Comparison of ENCODE assay signal across 28 cellular contexts in the genomic region with DNA sequence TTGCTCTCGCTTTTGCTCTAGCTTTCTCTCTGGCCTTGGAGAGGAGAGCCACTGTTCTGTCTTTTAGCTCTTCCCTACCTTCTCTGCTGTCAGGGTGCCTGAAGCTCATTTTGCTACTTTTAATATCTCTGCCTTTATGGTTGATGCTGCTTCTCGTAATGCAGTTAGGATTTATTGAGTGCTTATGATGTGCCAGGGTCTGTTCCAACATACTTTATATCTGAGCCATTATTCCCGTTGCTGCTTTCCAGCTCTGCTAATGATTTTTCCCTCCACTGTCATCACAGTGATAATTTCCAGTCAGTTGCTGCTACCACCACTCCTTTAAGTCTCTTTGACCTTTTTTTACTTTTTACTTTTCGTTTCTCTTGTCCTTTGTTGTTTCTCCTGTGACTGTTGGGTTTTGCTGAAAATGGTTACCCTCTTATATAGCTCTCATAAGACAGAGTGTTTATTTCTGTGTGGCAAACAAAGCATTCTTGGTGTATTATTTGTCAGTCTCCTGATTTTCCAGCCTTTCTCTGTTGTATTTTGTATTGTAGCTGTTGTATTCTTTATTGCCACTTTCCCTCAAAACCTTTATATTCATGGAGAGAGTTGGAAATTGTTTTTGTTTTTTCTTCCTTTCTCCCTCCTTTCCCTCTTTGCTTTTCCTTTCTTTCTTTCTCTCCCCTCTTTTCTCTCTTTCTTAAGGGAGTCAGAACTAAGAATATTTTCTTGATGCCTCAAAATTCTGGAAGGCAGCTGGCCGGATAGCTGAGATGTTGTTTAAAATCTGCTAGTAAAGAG. TPM values are rescaled to one million over a fixed set of nuclear protein-coding genes. Genes with fewer than 3 reads are reported as not detected.
DNase-seq lines count a peak whose midpoint lies in the region; ATAC-seq and TF ChIP-seq lines count a peak whose summit lies in the region.
"Had no signal": no experiment of that assay in that cellular context is flagged by ENCODE, and none has a peak within 500 bp of the region (broad histone marks: within the 10 kb centered on the region; RNA-seq: fewer than 3 reads in every experiment).

No MANE protein-coding gene starts in this region.

- H3K79me2 ChIP-seq in SK-N-SH (ENCODE audit: insufficient read depth), result no peaks in the 10 kb centered on the region

- no peaks in the 10 kb centered on the region for H3K9me2 ChIP-seq in SK-N-SH

- TF ChIP-seq RAD21 in SK-N-SH (IDR thresholded peaks at IDR 0.05; ENCODE audit: low read length), result no peak

- H3K4me1 ChIP-seq in SK-N-SH (ENCODE audit: control insufficient read depth in 1 of 2, insufficient read depth in 2 of 2, low read depth in 1 of 2, low read length in 1 of 2), result no peaks in the 10 kb centered on the region
- H3K4me1 ChIP-seq: right atrium auricular region had no signal

- POLR2A ChIA-PET in SK-N-SH (lab: Yijun Ruan, JAX), result no interaction called here

- H3K4me2 ChIP-seq in SK-N-SH, result no peak overlapping the region
- H3K4me2 ChIP-seq: GM23338, PC-9 had no signal

- H2AFZ ChIP-seq in SK-N-SH (ENCODE audit: low read depth), result no peak overlapping the region
- H2AFZ ChIP-seq: GM23338, PC-9 had no signal

- H3K4me3 Mint-ChIP-seq in T-helper 17 cell (peak overlapping the region; percentile 31), nephron progenitor cell (no peak overlapping the region)
- H3K4me3 Mint-ChIP-seq: GM23338, immature natural killer cell, type B pancreatic cell had no signal

- H3K4me3 ChIP-seq in SK-N-SH (ENCODE audit: low read depth in 2 of 2, low read length in 1 of 2) (no peak overlapping the region), fibroblast of the aortic adventitia (ENCODE audit: low read depth, low read length) (no peak overlapping the region)
- H3K4me3 ChIP-seq: GM23338, PC-9, right atrium auricular region had no signal

- H3K9me3 ChIP-seq in SK-N-SH, result no peaks in the 10 kb centered on the region
- no peaks in the 10 kb centered on the region for H3K9me3 ChIP-seq in T-helper 17 cell (ENCODE audit: control insufficient read depth, low read length, poor library complexity, severe bottlenecking)
- H3K9me3 ChIP-seq: BE2C, right atrium auricular region had no signal

- peaks cover 21 to 41% of the 10 kb centered on the region in 2 experiments for H3K36me3 ChIP-seq in SK-N-SH (replicated peaks in 1 of 2; ENCODE audit: control insufficient read depth in 1 of 2, insufficient read depth in 2 of 2, low read length in 1 of 2)
- H3K36me3 ChIP-seq: BE2C had no signal

- no peak overlapping the region for H3K27ac ChIP-seq in SK-N-SH (ENCODE audit: low read depth in 2 of 2, low read length in 1 of 2)
- H3K27ac ChIP-seq: 22Rv1, PC-9, right atrium auricular region had no signal

- no peaks in the 10 kb centered on the region for H4K20me1 ChIP-seq in SK-N-SH (ENCODE audit: insufficient read depth)

- H3K27me3 Mint-ChIP-seq in T-helper 17 cell (no peaks in the 10 kb centered on the region), nephron progenitor cell (ENCODE audit: low read depth, poor library complexity) (no peaks in the 10 kb centered on the region)
- H3K27me3 Mint-ChIP-seq: type B pancreatic cell had no signal

- TF ChIP-seq CTCF in SK-N-SH (IDR thresholded peaks at IDR 0.05) (no peak), fibroblast of the aortic adventitia (IDR thresholded peaks at IDR 0.05; ENCODE audit: insufficient read depth, low read length) (no peak), nephron progenitor cell (IDR thresholded peaks at IDR 0.05) (no peak)

- DNase-seq in SK-N-SH (no peak), T-helper 17 cell (no peak), fibroblast of the aortic adventitia (ENCODE audit: low read depth) (peak; percentile 13), nephron progenitor cell (no peak), OCI-M1 (lab: John Stamatoyannopoulos, UW) (no peak), cerebellum (ENCODE audit: low spot score) (no peak)
- DNase-seq: activated CD8-positive, alpha-beta memory T cell treated with anti-CD3 and anti-CD28 coated beads, Interleukin-2, amount 50 U/mL, for 48 hours; activated effector memory CD4-positive, alpha-beta T cell treated with Interleukin-2 at 50 U/mL for 16 hours; amniotic stem cell; BE2C; COR-L47; DMS79 treated with DMSO at 0.1 percent for 48 hours; immature natural killer cell; NCI-H1092; NCI-H1930; NCI-H226; NCI-H82; PC-9; SIG-M5; stimulated activated CD4-positive, alpha-beta T cell treated with anti-CD3 and anti-CD28 coated beads, Interleukin-12 subunit alpha, Interleukin-12 subunit beta, amount 100 ng/mL, for 4 hours; stimulated activated CD4-positive, alpha-beta T cell treated with anti-CD3 and anti-CD28 coated beads, Interleukin-4, amount 100 ng/mL, for 4 hours; stimulated activated naive CD8-positive, alpha-beta T cell treated with anti-CD3 and anti-CD28 coated beads, Interleukin-15, Interleukin-2, amounts not matched to agents 100 U/mL and 50 U/mL, for 24 hours had no signal

- H3K27ac Mint-ChIP-seq in T-helper 17 cell, result no peak overlapping the region
- peak overlapping the region; percentile 1 for H3K27ac Mint-ChIP-seq in nephron progenitor cell
- H3K27ac Mint-ChIP-seq: GM23338, immature natural killer cell, type B pancreatic cell had no signal

- H3K9me3 Mint-ChIP-seq in nephron progenitor cell, result no peaks in the 10 kb centered on the region
- H3K9me3 Mint-ChIP-seq: GM23338, immature natural killer cell, type B pancreatic cell had no signal

- H3K27me3 ChIP-seq in SK-N-SH (ENCODE audit: insufficient read depth), result no peaks in the 10 kb centered on the region
- H3K27me3 ChIP-seq: BE2C, right atrium auricular region had no signal

- H3K9ac ChIP-seq in SK-N-SH, result no peak overlapping the region

- CTCF ChIA-PET in SK-N-SH (lab: Yijun Ruan, JAX), result interaction anchor here (1.2 to 1.7 kb wide), 3 partner anchors 11 to 990 kb away, joined by 4 to 5 read pairs (median 4); no protein-coding TSS in a partner anchor

- peak; percentile 61; the same call in 2 of the 3 replicates for ATAC-seq in SK-N-SH treated with all-trans-retinoic acid at 6 μM for 48 hours
- ATAC-seq in T-helper 17 cell, result no peak
- no peak for ATAC-seq in GM21390 (IDR thresholded peaks at IDR 0.05; ENCODE audit: unreplicated experiment)
- ATAC-seq: GM23338; stimulated activated naive CD8-positive, alpha-beta T cell treated with anti-CD3 and anti-CD28 coated beads, Interleukin-15, Interleukin-2, amounts not matched to agents 100 U/mL and 50 U/mL, for 24 hours had no signal

- H3K36me3 Mint-ChIP-seq in T-helper 17 cell (ENCODE audit: low read depth), result peaks cover 11% of the 10 kb centered on the region
- peaks cover 9% of the 10 kb centered on the region for H3K36me3 Mint-ChIP-seq in nephron progenitor cell (ENCODE audit: low read depth)

- no peak for TF ChIP-seq EP300 in SK-N-SH (IDR thresholded peaks at IDR 0.05; ENCODE audit: borderline replicate concordance in 1 of 2, low read depth in 1 of 2, low read length in 1 of 2)

- no peaks in the 10 kb centered on the region for H3F3A ChIP-seq in SK-N-SH (replicated peaks; ENCODE audit: insufficient read depth)

- peaks cover 12% of the 10 kb centered on the region for H3K4me1 Mint-ChIP-seq in T-helper 17 cell
- no peaks in the 10 kb centered on the region for H3K4me1 Mint-ChIP-seq in nephron progenitor cell
- H3K4me1 Mint-ChIP-seq: GM23338 had no signal

- 81% methylated on average over 5 of the region's 5 CpGs for WGBS in SK-N-SH (ENCODE audit: low lambda C conversion rate)

TF ChIP-seq in SK-N-SH treated with all-trans-retinoic acid at 6 μM for 48 hours, 23 proteins besides CTCF, POLR2A, EP300 and RAD21 (continues in another document):
- no peak for TF ChIP-seq ZFP3 (CRISPR knock-in tag; IDR thresholded peaks at IDR 0.05)
- no peak for TF ChIP-seq BACH2 (CRISPR knock-in tag; IDR thresholded peaks at IDR 0.05; ENCODE audit: borderline replicate concordance)
- no peak for TF ChIP-seq GLIS3 (CRISPR knock-in tag; IDR thresholded peaks at IDR 0.05)
- TF ChIP-seq CSDC2 (CRISPR knock-in tag; IDR thresholded peaks at IDR 0.05), result no peak

TF ChIP-seq in SK-N-SH, 30 proteins besides CTCF, POLR2A, EP300 and RAD21:
- TF ChIP-seq RCOR1 (IDR thresholded peaks at IDR 0.05; ENCODE audit: low read length) (no peak), MAX (IDR thresholded peaks at IDR 0.05; ENCODE audit: low read depth) (no peak), SMC3 (IDR thresholded peaks at IDR 0.05; ENCODE audit: low read depth, low read length) (no peak), MXI1 (IDR thresholded peaks at IDR 0.05; ENCODE audit: low read depth, low read length) (no peak), NRF1 (IDR thresholded peaks at IDR 0.05; ENCODE audit: low read depth, low read length) (no peak), TCF12 (IDR thresholded peaks at IDR 0.05) (no peak)

RNA-seq across cellular contexts. Expression of gene COG6, which starts 37.4 kb away (rescaled TPM):
- polyA plus RNA-seq in SK-N-SH (2012; rRNA removed), result 13.1 and 16.9 TPM in 2 replicates
- 14.8 and 15.9 TPM in 2 replicates for polyA plus RNA-seq in SK-N-SH (2012; cell fraction: cytosol; rRNA removed)
- 7.9 and 16.7 TPM in 2 replicates for polyA plus RNA-seq in SK-N-SH (2012; cell fraction: nucleus; rRNA removed)
- total RNA-seq in T-helper 17 cell (10 to 100 TPM; 20.2 to 25.7 TPM), fibroblast of the aortic adventitia (ENCODE audit: low replicate concordance) (33.5 and 41.4 TPM in 2 replicates), cerebellum (54.7 TPM)
